11 cellular contexts compared by ENCODE assay signal in the genomic region with DNA sequence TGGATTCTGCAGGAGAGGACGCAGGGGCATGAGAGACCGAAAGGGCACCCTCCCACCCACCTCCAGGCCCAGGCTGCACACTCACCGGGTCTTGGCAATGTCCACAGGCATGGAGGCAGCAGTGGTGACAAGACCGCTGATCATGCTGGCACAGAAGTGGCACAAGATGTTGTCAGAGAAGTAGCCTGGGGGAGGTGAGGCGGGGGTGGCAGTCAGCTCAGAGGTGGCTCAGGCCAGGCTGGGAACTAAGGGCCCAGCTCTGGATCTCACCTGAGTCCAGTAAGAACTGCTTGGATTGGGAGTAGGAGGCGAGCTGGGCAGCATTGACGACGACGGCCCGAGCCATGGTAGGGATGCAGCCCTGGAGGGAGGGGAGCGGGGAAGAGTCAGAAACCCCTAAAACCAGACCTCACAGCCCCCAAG. TPM values are rescaled to one million over a fixed set of nuclear protein-coding genes. Genes with fewer than 3 reads are reported as not detected.
A peak's percentile ranks its signal among the peaks of the same experiment; 100 is the strongest.
DNase-seq lines count a peak whose midpoint lies in the region; TF ChIP-seq lines count a peak whose summit lies in the region.
"Had no signal": no experiment of that assay in that cellular context is flagged by ENCODE, and none has a peak within 500 bp of the region (broad histone marks: within the 10 kb centered on the region; RNA-seq: fewer than 3 reads in every experiment).

No MANE protein-coding gene starts in this region.

- no peak overlapping the region for H3K4me3 ChIP-seq in skeletal muscle satellite cell (ENCODE audit: low read length)
- no peak overlapping the region for H3K4me3 ChIP-seq in transverse colon

- intact Hi-C loops in activated naive CD4-positive, alpha-beta T cell treated with anti-CD3 and anti-CD28 coated beads for 36 hours (cut with micrococcal nuclease): no loop called here
- intact Hi-C loops in transverse colon (cut with DNase I; ENCODE audit: low total_unique reads): loop anchor here (10.0 kb wide), 1 partner anchor 47 kb away; a partner anchor contains a TSS

- TF ChIP-seq POLR2A in transverse colon (IDR thresholded peaks at IDR 0.05): no peak

- 60 to 93% methylated on average over 2 to 10 of the region's 11 CpGs for WGBS in transverse colon (ENCODE audit: low coverage in 1 of 2), 2 donors

- TF ChIP-seq EP300 in transverse colon (IDR thresholded peaks at IDR 0.05; ENCODE audit: low read depth): no peak

- CTCF ChIA-PET in activated naive CD4-positive, alpha-beta T cell treated with anti-CD3 and anti-CD28 coated beads for 36 hours (lab: Charles Lee): interaction anchor here (0.5 kb wide), 1 partner anchor 15 kb away, joined by 3 read pairs; no protein-coding TSS in a partner anchor
- CTCF ChIA-PET in RWPE1 (lab: Yijun Ruan, JAX): interaction anchor here (1.3 kb wide), 1 partner anchor 29 kb away, joined by 7 read pairs; no protein-coding TSS in a partner anchor

- no peak for TF ChIP-seq CTCF in RWPE1 (conservative IDR thresholded peaks at IDR 0.05; ENCODE audit: low read depth)
- TF ChIP-seq CTCF in transverse colon (IDR thresholded peaks at IDR 0.05): no peak

- H3K27ac ChIP-seq in RWPE1 (peak overlapping the region; percentile 98), transverse colon (no peak overlapping the region)
- H3K27ac ChIP-seq: KMS-11 had no signal

- H3K9me3 ChIP-seq in skeletal muscle satellite cell (replicated peaks; ENCODE audit: low read length) (no peaks in the 10 kb centered on the region), transverse colon (no peaks in the 10 kb centered on the region)

- in situ Hi-C loops in transverse colon (cut with MboI; ENCODE audit: low pct_ligation_motif_present in 1 of 4, low pct_unique_long_range_greater_than_20kb in 1 of 4, low sequenced_read_pairs in 3 of 4): no loop called here

- H3K4me1 ChIP-seq in skeletal muscle satellite cell (ENCODE audit: control insufficient read depth, insufficient read depth, low read length) (peaks cover 32% of the 10 kb centered on the region), transverse colon (peaks cover 30 to 47% (median 33%) of the 10 kb centered on the region in 4 donors)

- H3K27me3 ChIP-seq in skeletal muscle satellite cell (ENCODE audit: control insufficient read depth, insufficient read depth, low read length) (no peaks in the 10 kb centered on the region), transverse colon (no peaks in the 10 kb centered on the region)

- H3K27ac Mint-ChIP-seq in activated naive CD4-positive, alpha-beta T cell treated with anti-CD3 and anti-CD28 coated beads for 36 hours: peak overlapping the region; percentile 86

- H3K27me3 Mint-ChIP-seq in activated naive CD4-positive, alpha-beta T cell treated with anti-CD3 and anti-CD28 coated beads for 36 hours (ENCODE audit: low read depth): peaks cover 2% of the 10 kb centered on the region

- H3K36me3 ChIP-seq in skeletal muscle satellite cell (ENCODE audit: insufficient read depth, low read length): peaks cover 27% of the 10 kb centered on the region
- H3K36me3 ChIP-seq in transverse colon: peaks cover 0 to 10% (median 4%) of the 10 kb centered on the region in 4 donors

- POLR2A ChIA-PET in RWPE1 (lab: Yijun Ruan, JAX; ENCODE audit: low non-redundant PET): no interaction called here

- peak overlapping the region; percentile 99 for H3K4me2 ChIP-seq in skeletal muscle satellite cell (ENCODE audit: low read length)
- H3K4me2 ChIP-seq: KMS-11 had no signal

- H3K9ac ChIP-seq in skeletal muscle satellite cell (ENCODE audit: low read depth, low read length): peak overlapping the region; percentile 94
- H3K9ac ChIP-seq: KMS-11 had no signal

- peaks cover 49% of the 10 kb centered on the region for H3K36me3 Mint-ChIP-seq in activated naive CD4-positive, alpha-beta T cell treated with anti-CD3 and anti-CD28 coated beads for 36 hours (ENCODE audit: low read depth)

- peaks cover 52% of the 10 kb centered on the region for H3K4me1 Mint-ChIP-seq in activated naive CD4-positive, alpha-beta T cell treated with anti-CD3 and anti-CD28 coated beads for 36 hours (ENCODE audit: low read depth)

- H3K4me3 Mint-ChIP-seq in activated naive CD4-positive, alpha-beta T cell treated with anti-CD3 and anti-CD28 coated beads for 36 hours: peak overlapping the region; percentile 94

- no peak for DNase-seq in activated naive CD4-positive, alpha-beta T cell treated with anti-CD3 and anti-CD28 coated beads for 36 hours
- DNase-seq in activated naive CD4-positive, alpha-beta T cell (lab: John Stamatoyannopoulos, UW): no peak
- no peak for DNase-seq in RWPE1 (ENCODE audit: low spot score)
- DNase-seq in epidermal melanocyte (ENCODE audit: insufficient read length, low spot score): peak; percentile 15
- no peak for DNase-seq in mucosa of gallbladder (ENCODE audit: low spot score)
- DNase-seq in NCI-H524 treated with DMSO at 0.1 percent for 48 hours (lab: John Stamatoyannopoulos, UW): no peak
- no peak for DNase-seq in transverse colon
- DNase-seq: kidney glomerular epithelial cell, NCI-H446 treated with DMSO at 0.1 percent for 48 hours had no signal

- H3K9me3 Mint-ChIP-seq in activated naive CD4-positive, alpha-beta T cell treated with anti-CD3 and anti-CD28 coated beads for 36 hours: no peaks in the 10 kb centered on the region

RNA-seq across cellular contexts. Expression of a gene that starts 1.8 kb away (rescaled TPM):
- total RNA-seq in activated naive CD4-positive, alpha-beta T cell treated with anti-CD3 and anti-CD28 coated beads for 36 hours: 10 to 100 TPM; 63.8 to 65.2 TPM
- total RNA-seq in skeletal muscle satellite cell (2012; rRNA removed): 49.2 and 64.9 TPM in 2 replicates
- total RNA-seq in mucosa of gallbladder: 68.9 TPM
- total RNA-seq in transverse colon: 100 to 1,000 TPM in 1 of 4 donors, 10 to 100 TPM in 3; 62.4 to 120 (median 83.9) TPM

RNA-seq across cellular contexts. Expression of a gene that starts 2.0 kb away (rescaled TPM):
- 100 to 1,000 TPM; 133 to 140 TPM for total RNA-seq in activated naive CD4-positive, alpha-beta T cell treated with anti-CD3 and anti-CD28 coated beads for 36 hours
- total RNA-seq in skeletal muscle satellite cell (2012; rRNA removed): 23.6 and 36.0 TPM in 2 replicates
- 140 TPM for total RNA-seq in mucosa of gallbladder
- total RNA-seq in transverse colon: 100 to 1,000 TPM in 1 of 4 donors, 10 to 100 TPM in 3; 57.2 to 348 (median 73.7) TPM

RNA-seq across cellular contexts. Expression of a gene that starts 6.0 kb away (rescaled TPM):
- total RNA-seq in activated naive CD4-positive, alpha-beta T cell treated with anti-CD3 and anti-CD28 coated beads for 36 hours: not detected
- total RNA-seq in skeletal muscle satellite cell (2012; rRNA removed): not detected in 2 replicates
- total RNA-seq in mucosa of gallbladder (not detected), transverse colon (not detected)

RNA-seq across cellular contexts. Expression of a gene that starts 10.2 kb away (rescaled TPM):
- total RNA-seq in activated naive CD4-positive, alpha-beta T cell treated with anti-CD3 and anti-CD28 coated beads for 36 hours: 1,000 to 10,000 TPM; 1,812 to 1,876 TPM
- total RNA-seq in skeletal muscle satellite cell (2012; rRNA removed): 636 and 820 TPM in 2 replicates
- 484 TPM for total RNA-seq in mucosa of gallbladder
- total RNA-seq in transverse colon: 1,000 to 10,000 TPM in 1 of 4 donors, 100 to 1,000 TPM in 3; 743 to 1,049 (median 945) TPM

RNA-seq across cellular contexts. Expression of a gene that starts 12.8 kb away (rescaled TPM):
- total RNA-seq in activated naive CD4-positive, alpha-beta T cell treated with anti-CD3 and anti-CD28 coated beads for 36 hours: 10 to 100 TPM; 26.7 to 28.9 TPM
- total RNA-seq in skeletal muscle satellite cell (2012; rRNA removed): 2.5 and 37.8 TPM in 2 replicates
- 7.5 TPM for total RNA-seq in mucosa of gallbladder
- total RNA-seq in transverse colon: 100 to 1,000 TPM in 1 of 4 donors, 10 to 100 TPM in 1, 1 to 10 TPM in 2; 2.5 to 211 (median 12.9) TPM
